Comparison of ENCODE assay signal across 8 cellular contexts in the genomic region with DNA sequence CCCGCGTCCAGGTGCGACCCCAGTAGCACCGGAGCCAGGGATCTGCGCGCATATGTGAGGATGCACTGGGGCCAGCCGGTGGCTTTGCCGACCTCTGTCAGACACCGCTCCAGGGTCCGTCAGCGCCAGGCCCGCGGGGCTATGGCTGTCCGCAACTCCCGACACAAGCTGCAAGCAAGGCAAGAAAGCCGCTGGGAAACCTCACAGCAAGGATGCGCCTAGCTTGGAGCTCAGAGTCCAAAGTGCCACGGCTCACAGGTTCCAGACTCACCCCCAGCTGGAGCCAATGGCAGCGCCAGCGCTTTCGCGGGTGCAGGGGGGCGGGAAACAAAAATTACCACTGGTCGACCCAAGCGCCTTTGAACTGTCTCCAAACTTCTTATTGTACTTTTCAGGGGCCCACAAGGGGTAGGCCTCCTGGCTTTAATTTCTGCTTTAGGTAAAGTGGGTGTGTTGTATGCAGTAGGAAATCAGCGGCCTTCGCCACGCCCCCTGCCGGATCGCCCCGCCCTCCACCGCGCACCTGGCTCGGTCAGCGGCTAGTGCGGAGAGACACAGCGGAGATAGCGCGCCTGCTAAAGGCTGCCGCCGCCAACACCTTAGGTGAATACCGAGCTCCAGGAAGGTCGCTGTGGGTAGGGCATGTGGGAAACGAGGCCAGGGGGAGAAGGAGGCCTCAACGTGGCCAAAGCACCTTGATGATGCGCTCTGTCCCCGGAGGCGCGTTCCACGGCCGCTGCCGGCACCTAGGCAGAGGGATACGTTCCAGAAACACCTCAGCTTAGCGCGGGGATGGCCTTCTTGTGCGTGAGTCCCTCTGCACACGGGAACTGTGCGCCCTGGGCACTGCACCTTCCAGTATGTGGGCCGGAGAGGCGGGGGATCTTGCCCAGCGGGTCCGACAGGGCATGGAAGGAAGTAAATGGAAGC.
A peak's percentile ranks its signal among the peaks of the same experiment; 100 is the strongest.
DNase-seq lines count a peak whose midpoint lies in the region; ATAC-seq and TF ChIP-seq lines count a peak whose summit lies in the region.

No MANE protein-coding gene starts in this region.

- intact Hi-C loops in colonic mucosa (cut with DNase I) = no loop called here
- intact Hi-C loops in posterior vena cava (cut with DNase I) = no loop called here

- peak overlapping the region; percentile 14 to 74 for H3K9ac ChIP-seq in colonic mucosa (ENCODE audit: low read depth in 2 of 2, low read length in 2 of 2)

- H3K4me1 ChIP-seq in HEK293 (ENCODE audit: control insufficient read depth, insufficient read depth, low read length) (no peaks in the 10 kb centered on the region; the same call in 1 of the 2 replicates), colonic mucosa (no peaks in the 10 kb centered on the region), SJCRH30 (no peaks in the 10 kb centered on the region)

- POLR2A ChIA-PET in HEK293 (lab: Yijun Ruan, JAX) = no interaction called here

- H3K4me3 ChIP-seq in HEK293 (ENCODE audit: low read depth, low read length) = peak overlapping the region; percentile 29
- H3K4me3 ChIP-seq in colonic mucosa = peak overlapping the region; percentile 36
- no peak overlapping the region for H3K4me3 ChIP-seq in SJCRH30

- no peak overlapping the region for H3K27ac ChIP-seq in HEK293 (ENCODE audit: extremely low read depth, low read depth, low read length)
- peak overlapping the region; percentile 67 for H3K27ac ChIP-seq in colonic mucosa
- no peak overlapping the region for H3K27ac ChIP-seq in SJCRH30

- H3K9me3 ChIP-seq in HEK293 (ENCODE audit: control insufficient read depth, insufficient read depth, low read depth, low read length) = no peaks in the 10 kb centered on the region
- no peaks in the 10 kb centered on the region for H3K9me3 ChIP-seq in colonic mucosa
- no peaks in the 10 kb centered on the region for H3K9me3 ChIP-seq in SJCRH30 (replicated peaks)

- H3K36me3 ChIP-seq in HEK293 (ENCODE audit: control insufficient read depth in 2 of 2, insufficient read depth in 1 of 2, low read length in 2 of 2) = no peaks in the 10 kb centered on the region
- H3K36me3 ChIP-seq in colonic mucosa = no peaks in the 10 kb centered on the region
- H3K36me3 ChIP-seq in SJCRH30 = no peaks in the 10 kb centered on the region

- TF ChIP-seq CTCF in HEK293 (tag by site-specific recombination; IDR thresholded peaks at IDR 0.05) (no peak), colonic mucosa (IDR thresholded peaks at IDR 0.05) (no peak)

- CTCF ChIA-PET in HEK293 (lab: Yijun Ruan, JAX) = interaction anchor here (0.7 kb wide), 1 partner anchor 39 kb away, joined by 3 read pairs; no protein-coding TSS in a partner anchor

- no peak for ATAC-seq in HG03565 (IDR thresholded peaks at IDR 0.05; ENCODE audit: unreplicated experiment)
- ATAC-seq in HG02852 (IDR thresholded peaks at IDR 0.05; ENCODE audit: unreplicated experiment) = no peak

- DNase-seq in activated CD4-positive, CD25-positive, alpha-beta regulatory T cell treated with anti-CD3 and anti-CD28 coated beads, Interleukin-2, amount 50 U/mL, for 72 hours = peak; percentile 77
- DNase-seq in colonic mucosa (peak; percentile 90), posterior vena cava (ENCODE audit: low spot score) (peak; percentile 84), SJCRH30 (no peak), MV-4-11 (lab: John Stamatoyannopoulos, UW) (no peak)

- H3K27me3 ChIP-seq in colonic mucosa (no peaks in the 10 kb centered on the region), SJCRH30 (no peaks in the 10 kb centered on the region)

TF ChIP-seq in HEK293, 187 proteins besides CTCF, POLR2A, EP300 and RAD21:
- TF ChIP-seq SP3 (tag by site-specific recombination; IDR thresholded peaks at IDR 0.05) (peak; percentile 21; the same call in 1 of the 2 replicates), ZBTB17 (tag by site-specific recombination; IDR thresholded peaks at IDR 0.05) (peak; percentile 94), ZNF76 (tag by site-specific recombination; IDR thresholded peaks at IDR 0.05; ENCODE audit: borderline replicate concordance, low read depth) (no peak), KLF9 (tag by site-specific recombination; IDR thresholded peaks at IDR 0.05; ENCODE audit: low read depth) (peak; percentile 69), ZNF585B (tag by site-specific recombination; IDR thresholded peaks at IDR 0.05) (peak; percentile 86), ZNF175 (tag by site-specific recombination; IDR thresholded peaks at IDR 0.05) (no peak), ZBTB20 (tag by site-specific recombination; IDR thresholded peaks at IDR 0.05) (peak; percentile 47)
- TF ChIP-seq, protein P1, sequence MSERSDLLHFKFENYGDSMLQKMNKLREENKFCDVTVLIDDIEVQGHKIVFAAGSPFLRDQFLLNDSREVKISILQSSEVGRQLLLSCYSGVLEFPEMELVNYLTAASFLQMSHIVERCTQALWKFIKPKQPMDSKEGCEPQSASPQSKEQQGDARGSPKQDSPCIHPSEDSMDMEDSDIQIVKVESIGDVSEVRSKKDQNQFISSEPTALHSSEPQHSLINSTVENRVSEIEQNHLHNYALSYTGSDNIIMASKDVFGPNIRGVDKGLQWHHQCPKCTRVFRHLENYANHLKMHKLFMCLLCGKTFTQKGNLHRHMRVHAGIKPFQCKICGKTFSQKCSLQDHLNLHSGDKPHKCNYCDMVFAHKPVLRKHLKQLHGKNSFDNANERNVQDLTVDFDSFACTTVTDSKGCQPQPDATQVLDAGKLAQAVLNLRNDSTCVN (tag by site-specific recombination; optimal IDR thresholded peaks at IDR 0.05) = peak; percentile 52

Comparison
In these comparisons a context has a peak if more than half of its experiments do, and no peak if none do; other contexts are left out.
1. DNase-seq: peak in activated CD4-positive, CD25-positive, alpha-beta regulatory T cell treated with anti-CD3 and anti-CD28 coated beads, Interleukin-2, amount 50 U/mL, for 72 hours (single experiment), colonic mucosa (single experiment) and posterior vena cava (single experiment); none in SJCRH30 (0 of 2) and MV-4-11 (single experiment).